6 cellular contexts compared by ENCODE assay signal in genomic region chr18:36104749-36105148, GRCh38.
"Had no signal": no experiment of that assay in that cellular context is flagged by ENCODE, and none has a peak within 500 bp of the region (broad histone marks: within the 10 kb centered on the region; RNA-seq: fewer than 3 reads in every experiment).

No MANE protein-coding gene starts in this region.

- DNase-seq: IMR-90, KBM-7, KG1 had no signal

- FAIRE-seq: HepG2, HTR-8/SVneo had no signal

- H3K27ac ChIP-seq: HL-60 had no signal

- ATAC-seq: HepG2 had no signal
